18 cellular contexts compared by ENCODE assay signal in the genomic region with DNA sequence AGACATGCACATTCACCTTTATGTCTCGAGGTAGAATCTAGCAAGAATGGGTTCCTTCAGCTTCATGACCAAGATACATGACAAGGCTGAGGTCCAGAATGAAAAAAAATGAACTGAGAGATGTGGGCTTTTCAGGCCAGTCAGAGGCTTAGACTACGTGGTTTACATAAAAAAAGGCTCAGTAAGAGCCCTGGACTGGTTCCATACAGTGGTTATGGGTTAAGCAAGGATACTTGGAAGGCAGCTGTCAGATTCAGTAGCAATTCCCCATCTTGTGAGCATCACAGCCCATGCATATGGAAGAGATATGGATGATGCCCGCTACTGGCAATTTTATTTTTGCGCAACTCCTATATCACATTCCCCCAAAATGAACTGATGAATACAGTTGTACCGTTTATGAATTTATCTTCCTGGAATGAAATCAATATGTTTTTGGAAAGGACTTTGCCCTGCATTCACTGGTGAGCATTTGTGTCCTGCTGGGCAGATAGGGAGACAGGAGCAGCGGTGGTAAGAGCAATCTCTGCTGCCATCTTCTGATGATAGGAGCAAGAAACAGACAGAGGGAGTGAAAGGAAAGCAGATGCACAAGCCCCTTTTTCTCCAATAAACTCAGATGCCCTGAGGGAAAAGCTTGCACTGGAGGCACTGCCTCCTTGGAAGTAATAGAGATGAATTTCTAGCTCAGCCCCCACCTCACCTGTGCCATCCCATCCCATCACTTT.
DNase-seq lines count a peak whose midpoint lies in the region; ATAC-seq and TF ChIP-seq lines count a peak whose summit lies in the region.
"Had no signal": no experiment of that assay in that cellular context is flagged by ENCODE, and none has a peak within 500 bp of the region (broad histone marks: within the 10 kb centered on the region; RNA-seq: fewer than 3 reads in every experiment).

No MANE protein-coding gene starts in this region.

- H3K36me3 ChIP-seq in H7 (replicated peaks; ENCODE audit: control insufficient read depth, insufficient read depth, low read length) = no peaks in the 10 kb centered on the region
- H3K36me3 ChIP-seq: BE2C, esophagus squamous epithelium, MG63, SJSA1 had no signal

- H3K27me3 ChIP-seq in H7 (ENCODE audit: control insufficient read depth, insufficient read depth, low read length) = no peaks in the 10 kb centered on the region
- H3K27me3 ChIP-seq: BE2C, esophagus squamous epithelium, MG63, SJSA1 had no signal

- peak; percentile 8; the same call in 1 of the 2 replicates for TF ChIP-seq CTCF in AG10803 (conservative IDR thresholded peaks at IDR 0.05; ENCODE audit: low read length)
- no peak for TF ChIP-seq CTCF in WTC11 (IDR thresholded peaks at IDR 0.05)

- H3K36me3 Mint-ChIP-seq in WTC11 = no peaks in the 10 kb centered on the region
- H3K36me3 Mint-ChIP-seq: activated naive CD8-positive, alpha-beta T cell treated with anti-CD3 and anti-CD28 coated beads for 36 hours; naive thymus-derived CD8-positive, alpha-beta T cell had no signal

- H3K27me3 Mint-ChIP-seq in WTC11 (ENCODE audit: low read depth) = no peaks in the 10 kb centered on the region
- H3K27me3 Mint-ChIP-seq: activated naive CD8-positive, alpha-beta T cell treated with anti-CD3 and anti-CD28 coated beads for 36 hours had no signal

- ATAC-seq in WTC11 = peak; percentile 56; the same call in 1 of the 2 replicates
- no peak for ATAC-seq in HG02973 (IDR thresholded peaks at IDR 0.05; ENCODE audit: unreplicated experiment)
- no peak for ATAC-seq in HG03097 (IDR thresholded peaks at IDR 0.05; ENCODE audit: low FRiP score, unreplicated experiment)
- ATAC-seq: activated T-cell treated with anti-CD3 and anti-CD28 coated beads, Interleukin-2, amount 50 U/mL, for 4 hours; left ventricle myocardium superior; naive thymus-derived CD8-positive, alpha-beta T cell had no signal

- H3K4me3 ChIP-seq in AG10803 (ENCODE audit: low read length) (no peak overlapping the region), H7 (ENCODE audit: insufficient read depth, low read depth, low read length) (no peak overlapping the region)
- H3K4me3 ChIP-seq: esophagus squamous epithelium, MG63, SJSA1 had no signal

- DNase-seq in AG10803 (ENCODE audit: low read depth) (no peak), H7 (peak; percentile 12), WTC11 (ENCODE audit: low spot score) (no peak), medulla oblongata (ENCODE audit: extremely low spot score) (peak; percentile 52), NCI-H1436 (lab: John Stamatoyannopoulos, UW) (no peak), middle frontal gyrus (ENCODE audit: extremely low spot score, low spot score) (no peak)
- DNase-seq: activated CD4-positive, alpha-beta T cell treated with anti-CD3 and anti-CD28 coated beads, Interleukin-2, amount 10 ng/mL, durations not matched to agents 7 days and 5 days; activated naive CD8-positive, alpha-beta T cell treated with anti-CD3 and anti-CD28 coated beads for 36 hours; activated T-cell treated with anti-CD3 and anti-CD28 coated beads, Interleukin-2, amount 50 U/mL, for 4 hours; BE2C; esophagus squamous epithelium; left ventricle myocardium superior; MG63; naive thymus-derived CD8-positive, alpha-beta T cell; NCI-H2227 treated with DMSO at 0.1 percent for 48 hours had no signal

- H3K4me3 Mint-ChIP-seq in WTC11 = no peak overlapping the region
- H3K4me3 Mint-ChIP-seq: activated CD4-positive, alpha-beta T cell treated with anti-CD3 and anti-CD28 coated beads, Interleukin-2, amount 10 ng/mL, durations not matched to agents 7 days and 5 days; activated naive CD8-positive, alpha-beta T cell treated with anti-CD3 and anti-CD28 coated beads for 36 hours; activated T-cell treated with anti-CD3 and anti-CD28 coated beads, Interleukin-2, amount 50 U/mL, for 4 hours; naive thymus-derived CD8-positive, alpha-beta T cell had no signal

- POLR2A ChIA-PET in WTC11 (lab: Charles Lee) = no interaction called here

- no peak overlapping the region for H3K27ac Mint-ChIP-seq in WTC11
- H3K27ac Mint-ChIP-seq: activated CD4-positive, alpha-beta T cell treated with anti-CD3 and anti-CD28 coated beads, Interleukin-2, amount 10 ng/mL, durations not matched to agents 7 days and 5 days; activated naive CD8-positive, alpha-beta T cell treated with anti-CD3 and anti-CD28 coated beads for 36 hours; naive thymus-derived CD8-positive, alpha-beta T cell had no signal

- no peaks in the 10 kb centered on the region for H3K9me3 Mint-ChIP-seq in WTC11
- H3K9me3 Mint-ChIP-seq: activated CD4-positive, alpha-beta T cell treated with anti-CD3 and anti-CD28 coated beads, Interleukin-2, amount 10 ng/mL, durations not matched to agents 7 days and 5 days; activated naive CD8-positive, alpha-beta T cell treated with anti-CD3 and anti-CD28 coated beads for 36 hours; activated T-cell treated with anti-CD3 and anti-CD28 coated beads, Interleukin-2, amount 50 U/mL, for 4 hours had no signal

- no peaks in the 10 kb centered on the region for H3K4me1 Mint-ChIP-seq in WTC11
- H3K4me1 Mint-ChIP-seq: activated CD4-positive, alpha-beta T cell treated with anti-CD3 and anti-CD28 coated beads, Interleukin-2, amount 10 ng/mL, durations not matched to agents 7 days and 5 days; activated naive CD8-positive, alpha-beta T cell treated with anti-CD3 and anti-CD28 coated beads for 36 hours; naive thymus-derived CD8-positive, alpha-beta T cell had no signal

- CTCF ChIA-PET in WTC11 (lab: Charles Lee) = interaction anchor here (0.8 kb wide), 1 partner anchor 16 kb away, joined by 3 read pairs; no protein-coding TSS in a partner anchor

TF ChIP-seq in WTC11, 78 proteins besides CTCF, POLR2A, EP300 and RAD21:
- TF ChIP-seq ATF1 (CRISPR knock-in tag; IDR thresholded peaks at IDR 0.05) (no peak), JUN (CRISPR knock-in tag; IDR thresholded peaks at IDR 0.05) (no peak), NR1H2 (CRISPR knock-in tag; IDR thresholded peaks at IDR 0.05) (no peak)
- TF ChIP-seq, protein P1, sequence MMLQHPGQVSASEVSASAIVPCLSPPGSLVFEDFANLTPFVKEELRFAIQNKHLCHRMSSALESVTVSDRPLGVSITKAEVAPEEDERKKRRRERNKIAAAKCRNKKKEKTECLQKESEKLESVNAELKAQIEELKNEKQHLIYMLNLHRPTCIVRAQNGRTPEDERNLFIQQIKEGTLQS (CRISPR knock-in tag; conservative IDR thresholded peaks at IDR 0.05) = no peak

Comparison
In these comparisons a context has a peak if more than half of its experiments do, and no peak if none do; other contexts are left out.
1. DNase-seq: peak in H7 (single experiment) and medulla oblongata (single experiment); none in AG10803 (single experiment), WTC11 (single experiment), NCI-H1436 (single experiment) and middle frontal gyrus (single experiment).